11 cellular contexts compared by ENCODE assay signal in genomic region chr14:39376671-39377403, GRCh38. TPM values are rescaled to one million over a fixed set of nuclear protein-coding genes. Genes with fewer than 3 reads are reported as not detected.
DNase-seq lines count a peak whose midpoint lies in the region; ATAC-seq lines count a peak whose summit lies in the region.
"Had no signal": no experiment of that assay in that cellular context is flagged by ENCODE, and none has a peak within 500 bp of the region (broad histone marks: within the 10 kb centered on the region; RNA-seq: fewer than 3 reads in every experiment).

No MANE protein-coding gene starts in this region.

- peak overlapping the region; percentile 24 for H3K27ac ChIP-seq in muscle layer of colon (ENCODE audit: low read depth, low read length)

- H3K36me3 Mint-ChIP-seq in T-helper 2 cell treated with Interferon-gamma antibody and Interleukin-4, amounts not matched to agents 5 μg/mL and 100 μg/mL, for 36 hours (ENCODE audit: low read depth), result peaks cover 8% of the 10 kb centered on the region

- no peaks in the 10 kb centered on the region for H3K36me3 ChIP-seq in muscle layer of colon (ENCODE audit: insufficient read depth, low read length)

- H3K27me3 Mint-ChIP-seq in T-helper 2 cell treated with Interferon-gamma antibody and Interleukin-4, amounts not matched to agents 5 μg/mL and 100 μg/mL, for 36 hours (ENCODE audit: low read depth), result no peaks in the 10 kb centered on the region

- no peak overlapping the region for H3K4me3 Mint-ChIP-seq in T-helper 2 cell treated with Interferon-gamma antibody and Interleukin-4, amounts not matched to agents 5 μg/mL and 100 μg/mL, for 36 hours

- H3K4me1 ChIP-seq in muscle layer of colon (ENCODE audit: insufficient read depth, low read length), result no peaks in the 10 kb centered on the region

- ATAC-seq in Right ventricle myocardium superior (ENCODE audit: poor library complexity), result peak; percentile 36

- intact Hi-C loops in Right ventricle myocardium superior (cut with DNase I) (no loop called here), cardiac septum (cut with DNase I) (no loop called here)

- H3K9me3 ChIP-seq in muscle layer of colon (ENCODE audit: low read length), result no peaks in the 10 kb centered on the region

- H3K9me3 Mint-ChIP-seq in T-helper 2 cell treated with Interferon-gamma antibody and Interleukin-4, amounts not matched to agents 5 μg/mL and 100 μg/mL, for 36 hours, result no peaks in the 10 kb centered on the region

- no peaks in the 10 kb centered on the region for H3K27me3 ChIP-seq in muscle layer of colon (ENCODE audit: control insufficient read depth in 1 of 2, insufficient read depth in 2 of 2, low read length in 2 of 2)

- no peak overlapping the region for H3K27ac Mint-ChIP-seq in T-helper 2 cell treated with Interferon-gamma antibody and Interleukin-4, amounts not matched to agents 5 μg/mL and 100 μg/mL, for 36 hours

- DNase-seq in Right ventricle myocardium superior (no peak), cardiac septum (ENCODE audit: low spot score) (no peak), dermis microvascular lymphatic vessel endothelial cell (ENCODE audit: low read depth in 2 of 2) (peak; percentile 43 to 71), cortex of kidney (lab: John Stamatoyannopoulos, UW) (no peak), NCI-H2171 (lab: John Stamatoyannopoulos, UW) (no peak), 8988T (no peak)
- DNase-seq in T-helper 2 cell treated with Interferon-gamma antibody and Interleukin-4, amounts not matched to agents 5 μg/mL and 100 μg/mL, for 36 hours (ENCODE audit: low spot score), result no peak
- DNase-seq: activated CD8-positive, alpha-beta memory T cell treated with anti-CD3 and anti-CD28 coated beads, Interleukin-2, amount 50 U/mL, for 4 hours; NCI-H1048; SHP77 treated with DMSO at 0.1 percent for 48 hours had no signal

- no peak overlapping the region for H3K4me3 ChIP-seq in muscle layer of colon (ENCODE audit: low read depth in 1 of 2, low read length in 2 of 2)

- H3K4me1 Mint-ChIP-seq in T-helper 2 cell treated with Interferon-gamma antibody and Interleukin-4, amounts not matched to agents 5 μg/mL and 100 μg/mL, for 36 hours (ENCODE audit: low read depth), result peaks cover 11% of the 10 kb centered on the region

- H3K9ac ChIP-seq in muscle layer of colon (ENCODE audit: low read length), result no peak overlapping the region

RNA-seq across cellular contexts. Expression of gene FBXO33, which starts 55.4 kb away (rescaled TPM):
- total RNA-seq in Right ventricle myocardium superior (3.7 TPM), cardiac septum (6.3 TPM), dermis microvascular lymphatic vessel endothelial cell (15.0 and 18.1 TPM in 2 replicates)

Comparison
In these comparisons a context has a peak if more than half of its experiments do, and no peak if none do; other contexts are left out.
1. DNase-seq: peak in dermis microvascular lymphatic vessel endothelial cell (2 of 2); none in Right ventricle myocardium superior (single experiment), cardiac septum (single experiment), cortex of kidney (single experiment), NCI-H2171 (single experiment), T-helper 2 cell treated with Interferon-gamma antibody and Interleukin-4, amounts not matched to agents 5 μg/mL and 100 μg/mL, for 36 hours (single experiment) and 8988T (single experiment).